ENCODE assay signal across 34 cellular contexts in genomic region chr20:58557713-58558335, GRCh38. TPM values are rescaled to one million over a fixed set of nuclear protein-coding genes. Genes with fewer than 3 reads are reported as not detected.
A peak's percentile ranks its signal among the peaks of the same experiment; 100 is the strongest.
DNase-seq lines count a peak whose midpoint lies in the region; ATAC-seq and TF ChIP-seq lines count a peak whose summit lies in the region.
"Had no signal": no experiment of that assay in that cellular context is flagged by ENCODE, and none has a peak within 500 bp of the region (broad histone marks: within the 10 kb centered on the region; RNA-seq: fewer than 3 reads in every experiment).

No MANE protein-coding gene starts in this region.

- TF ChIP-seq CTCF in AG10803 (conservative IDR thresholded peaks at IDR 0.05; ENCODE audit: low read length) (no peak), PC-3 (conservative IDR thresholded peaks at IDR 0.05; ENCODE audit: low read depth, low read length) (no peak), endothelial cell (IDR thresholded peaks at IDR 0.05; ENCODE audit: unreplicated experiment) (no peak)

- H4K20me1 ChIP-seq in PC-3 (ENCODE audit: low read length): no peaks in the 10 kb centered on the region

- no TSS peak for BruUV-seq in PC-3 (replicated peaks; lab: Mats Ljungman, UMichigan)

- H3K9me3 ChIP-seq in PC-3 (ENCODE audit: low read length): no peaks in the 10 kb centered on the region
- H3K9me3 ChIP-seq: A549, colonic mucosa, left lung, right atrium auricular region, transverse colon had no signal

- POLR2A ChIA-PET in PC-3 (lab: Charles Lee; ENCODE audit: unreplicated experiment): no interaction called here

- H3K4me1 ChIP-seq in PC-3 (ENCODE audit: insufficient read depth, low read length): peaks cover 17% of the 10 kb centered on the region
- H3K4me1 ChIP-seq: colonic mucosa, left lung, parathyroid adenoma, right atrium auricular region, transverse colon had no signal

- H3K4me3 Mint-ChIP-seq in endothelial cell (ENCODE audit: unreplicated experiment): no peak overlapping the region
- H3K4me3 Mint-ChIP-seq: activated naive CD8-positive, alpha-beta T cell treated with anti-CD3 and anti-CD28 coated beads, Interleukin-2, amount 10 ng/mL, durations not matched to agents 7 days and 5 days; activated T-cell treated with anti-CD3 and anti-CD28 coated beads, Interleukin-2, amount 50 U/mL, for 4 hours; B cell; CD8-positive, alpha-beta memory T cell; HFFc6; immature natural killer cell; neural progenitor cell; T-helper 1 cell treated with Interleukin-12 subunit alpha and Interleukin-12 subunit beta and Interleukin-4 antibody, amounts not matched to agents 30 μg/mL and 1 μg/mL, for 36 hours had no signal

- no peaks in the 10 kb centered on the region for H3K9me2 ChIP-seq in PC-3 (replicated peaks; ENCODE audit: low read length)

- no peaks in the 10 kb centered on the region for H3F3A ChIP-seq in PC-3 (ENCODE audit: low read length, unreplicated experiment)

- DNase-seq in AG10803 (ENCODE audit: low read depth): peak; percentile 51
- DNase-seq in GM04504 (ENCODE audit: low read depth): peak; percentile 19
- peak; percentile 52 for DNase-seq in PC-3
- DNase-seq in kidney tubule cell (ENCODE audit: low spot score): peak; percentile 74
- no peak for DNase-seq in H4 (ENCODE audit: low spot score)
- DNase-seq in stimulated activated CD4-positive, alpha-beta T cell treated with anti-CD3 and anti-CD28 coated beads, Interleukin-2, amount 100 ng/mL, for 48 hours: no peak
- no peak for DNase-seq in endothelial cell (ENCODE audit: low spot score)
- DNase-seq: activated CD4-positive, CD25-positive, alpha-beta regulatory T cell; activated gamma-delta T cell treated with Interleukin-2 at 50 U/mL for 16 hours; activated naive CD8-positive, alpha-beta T cell treated with anti-CD3 and anti-CD28 coated beads, Interleukin-2, amount 10 ng/mL, durations not matched to agents 7 days and 5 days; activated T-cell treated with anti-CD3 and anti-CD28 coated beads, Interleukin-2, amount 50 U/mL, for 4 hours; aorta; CD8-positive, alpha-beta memory T cell; colonic mucosa; DMS 273 treated with DMSO at 0.1 percent for 48 hours; effector CD4-positive, alpha-beta T cell; HFFc6; immature natural killer cell; left lung; mesenchymal stem cell; MV-4-11; NCI-H1436; RPMI8226; stimulated activated CD4-positive, alpha-beta T cell treated with anti-CD3 and anti-CD28 coated beads, Interleukin-4, amount 100 ng/mL, for 24 hours; transverse colon had no signal

- H3K9ac ChIP-seq in PC-3 (ENCODE audit: low read length): no peak overlapping the region
- H3K9ac ChIP-seq: neural progenitor cell, parathyroid adenoma had no signal

- no peaks in the 10 kb centered on the region for H3K36me3 Mint-ChIP-seq in endothelial cell (ENCODE audit: low read depth, unreplicated experiment)
- H3K36me3 Mint-ChIP-seq: activated naive CD8-positive, alpha-beta T cell treated with anti-CD3 and anti-CD28 coated beads, Interleukin-2, amount 10 ng/mL, durations not matched to agents 7 days and 5 days; CD8-positive, alpha-beta memory T cell; immature natural killer cell; neural progenitor cell had no signal

- no peaks in the 10 kb centered on the region for H3K79me2 ChIP-seq in PC-3 (ENCODE audit: low read length)
- H3K79me2 ChIP-seq: parathyroid adenoma had no signal

- no peak overlapping the region for H3K4me2 ChIP-seq in PC-3 (ENCODE audit: low read length)
- H3K4me2 ChIP-seq: A549, neural progenitor cell had no signal

- no peak overlapping the region for H3K4me3 ChIP-seq in AG10803 (ENCODE audit: low read length)
- H3K4me3 ChIP-seq in PC-3 (ENCODE audit: low read length): no peak overlapping the region
- H3K4me3 ChIP-seq: A549, colonic mucosa, left lung, neural progenitor cell, right atrium auricular region, transverse colon had no signal

- no peak for ATAC-seq in PC-3
- no peak for ATAC-seq in HG03442 (IDR thresholded peaks at IDR 0.05; ENCODE audit: unreplicated experiment)
- ATAC-seq: A549; activated T-cell treated with anti-CD3 and anti-CD28 coated beads, Interleukin-2, amount 50 U/mL, for 4 hours; left lung had no signal

- no peaks in the 10 kb centered on the region for H3K9me3 Mint-ChIP-seq in endothelial cell (ENCODE audit: unreplicated experiment)
- H3K9me3 Mint-ChIP-seq: activated naive CD8-positive, alpha-beta T cell treated with anti-CD3 and anti-CD28 coated beads, Interleukin-2, amount 10 ng/mL, durations not matched to agents 7 days and 5 days; CD8-positive, alpha-beta memory T cell; HFFc6; immature natural killer cell; neural progenitor cell; T-helper 1 cell treated with Interleukin-12 subunit alpha and Interleukin-12 subunit beta and Interleukin-4 antibody, amounts not matched to agents 30 μg/mL and 1 μg/mL, for 36 hours had no signal

- no peaks in the 10 kb centered on the region for H3K36me3 ChIP-seq in PC-3 (ENCODE audit: low read depth, low read length)
- H3K36me3 ChIP-seq: colonic mucosa, left lung, neural progenitor cell, right atrium auricular region, transverse colon had no signal

- H3K27ac ChIP-seq in PC-3 (ENCODE audit: low read length): no peak overlapping the region
- H3K27ac ChIP-seq: A549, colonic mucosa, epithelial cell of prostate, left lung, neural progenitor cell, parathyroid adenoma, right atrium auricular region, transverse colon had no signal

- no peaks in the 10 kb centered on the region for H3K27me3 ChIP-seq in PC-3 (ENCODE audit: low read length)
- H3K27me3 ChIP-seq: colonic mucosa, neural progenitor cell, right atrium auricular region, transverse colon had no signal

- CTCF ChIA-PET in PC-3 (lab: Charles Lee): no interaction called here

- intact Hi-C loops in PC-3 (cut with micrococcal nuclease): no loop called here

- H3K27ac Mint-ChIP-seq in endothelial cell (ENCODE audit: unreplicated experiment): no peak overlapping the region
- H3K27ac Mint-ChIP-seq: activated naive CD8-positive, alpha-beta T cell treated with anti-CD3 and anti-CD28 coated beads, Interleukin-2, amount 10 ng/mL, durations not matched to agents 7 days and 5 days; B cell; CD8-positive, alpha-beta memory T cell; immature natural killer cell; neural progenitor cell; T-helper 1 cell treated with Interleukin-12 subunit alpha and Interleukin-12 subunit beta and Interleukin-4 antibody, amounts not matched to agents 30 μg/mL and 1 μg/mL, for 36 hours had no signal

- H3K27me3 Mint-ChIP-seq in endothelial cell (ENCODE audit: unreplicated experiment): peaks cover 3% of the 10 kb centered on the region

- no peaks in the 10 kb centered on the region for H3K4me1 Mint-ChIP-seq in endothelial cell (ENCODE audit: unreplicated experiment)
- H3K4me1 Mint-ChIP-seq: activated naive CD8-positive, alpha-beta T cell treated with anti-CD3 and anti-CD28 coated beads, Interleukin-2, amount 10 ng/mL, durations not matched to agents 7 days and 5 days; B cell; CD8-positive, alpha-beta memory T cell; immature natural killer cell had no signal

- no peak overlapping the region for H2AFZ ChIP-seq in PC-3 (ENCODE audit: low read length)
- H2AFZ ChIP-seq: neural progenitor cell, parathyroid adenoma had no signal

RNA-seq across cellular contexts. Expression of gene APCDD1L, which starts 42.6 kb away (rescaled TPM):
- 2.0 and 4.9 TPM in 2 replicates for total RNA-seq in PC-3 (2014; rRNA removed)
- total RNA-seq in H4 (2014; rRNA removed; shearing (Covaris generic)): 1.5 and 1.7 TPM in 2 replicates
- not detected for total RNA-seq in endothelial cell (ENCODE audit: unreplicated experiment)
- total RNA-seq: activated naive CD8-positive, alpha-beta T cell treated with anti-CD3 and anti-CD28 coated beads, Interleukin-2, amount 10 ng/mL, durations not matched to agents 7 days and 5 days; activated T-cell treated with anti-CD3 and anti-CD28 coated beads, Interleukin-2, amount 50 U/mL, for 4 hours; B cell; CD8-positive, alpha-beta memory T cell; NCI-H460 had no signal

Comparison
In these comparisons a context has a peak if more than half of its experiments do, and no peak if none do; other contexts are left out.
1. DNase-seq: peak in AG10803 (single experiment), GM04504 (single experiment), PC-3 (single experiment) and kidney tubule cell (single experiment); none in H4 (single experiment), stimulated activated CD4-positive, alpha-beta T cell treated with anti-CD3 and anti-CD28 coated beads, Interleukin-2, amount 100 ng/mL, for 48 hours (0 of 2) and endothelial cell (single experiment).